Comparison of ENCODE assay signal across 8 cellular contexts in genomic region chr17:77287432-77288068, GRCh38.
DNase-seq lines count a peak whose midpoint lies in the region; ATAC-seq and TF ChIP-seq lines count a peak whose summit lies in the region.

No MANE protein-coding gene starts in this region.

- H3K27me3 ChIP-seq in Panc1 (ENCODE audit: control insufficient read depth, insufficient read depth, low read length) (no peaks in the 10 kb centered on the region), gastroesophageal sphincter (no peaks in the 10 kb centered on the region)

- H3K4me3 ChIP-seq in Panc1 (ENCODE audit: low read depth in 2 of 2, low read length in 2 of 2) (peak overlapping the region; percentile 38 to 98), gastroesophageal sphincter (no peak overlapping the region)

- H3K36me3 ChIP-seq in Panc1 (ENCODE audit: control insufficient read depth, insufficient read depth, low read length) = no peaks in the 10 kb centered on the region; the same call in none of the 2 replicates
- no peaks in the 10 kb centered on the region for H3K36me3 ChIP-seq in gastroesophageal sphincter

- TF ChIP-seq CTCF in Panc1 (IDR thresholded peaks at IDR 0.05) = no peak
- TF ChIP-seq CTCF in CD14-positive monocyte (IDR thresholded peaks at IDR 0.05) = no peak
- no peak for TF ChIP-seq CTCF in gastroesophageal sphincter (IDR thresholded peaks at IDR 0.05)

- ATAC-seq in Panc1 (peak; percentile 28), HG02623 (IDR thresholded peaks at IDR 0.05; ENCODE audit: unreplicated experiment) (no peak), gastroesophageal sphincter (no peak)

- H3K4me1 Mint-ChIP-seq in CD14-positive monocyte = peaks cover 27% of the 10 kb centered on the region

- TF ChIP-seq POLR2A in gastroesophageal sphincter (IDR thresholded peaks at IDR 0.05) = no peak

- H3K9me3 Mint-ChIP-seq in CD14-positive monocyte = no peaks in the 10 kb centered on the region

- intact Hi-C loops in Panc1 (cut with micrococcal nuclease; ENCODE audit: unreplicated experiment) = no loop called here
- intact Hi-C loops in CD14-positive monocyte (cut with micrococcal nuclease) = no loop called here

- in situ Hi-C loops in Panc1 (cut with HindIII; ENCODE audit: low pct_unique_long_range_greater_than_20kb, low sequenced_read_pairs) = no loop called here

- H3K27ac ChIP-seq in Panc1 (ENCODE audit: low read length) (peak overlapping the region; percentile 100), gastroesophageal sphincter (peak overlapping the region in 2 of 4 donors; percentile 9 to 49)

- peaks cover 0 to 1% of the 10 kb centered on the region in 2 donors for H3K36me3 Mint-ChIP-seq in CD14-positive monocyte

- no peak for TF ChIP-seq EP300 in gastroesophageal sphincter (IDR thresholded peaks at IDR 0.05)

- CTCF ChIA-PET in Panc1 (lab: Charles Lee) = interaction anchor here (1.6 kb wide), 1 partner anchor 32 kb away, joined by 3 read pairs; no protein-coding TSS in a partner anchor

- H3K27me3 Mint-ChIP-seq in CD14-positive monocyte (ENCODE audit: low read depth in 3 of 3) = peaks cover 13 to 17% (median 16%) of the 10 kb centered on the region in 3 donors

- BruUV-seq in Panc1 (replicated peaks; lab: Mats Ljungman, UMichigan) = no TSS peak

- WGBS in gastroesophageal sphincter (ENCODE audit: low coverage in 1 of 2), 2 donors = 20% methylated on average over 1 of the region's 11 CpGs; no CpG with 5 or more reads in 1 of the 2 donors

- POLR2A ChIA-PET in Panc1 (lab: Charles Lee) = interaction anchor here (0.6 to 2.8 kb wide), 6 partner anchors 12 to 257 kb away, joined by 3 to 13 read pairs (median 4); no protein-coding TSS in a partner anchor

- DNase-seq in EL (peak; percentile 92), Panc1 (ENCODE audit: low read depth, low spot score) (no peak), fibroblast of peridontal ligament (ENCODE audit: extremely low read depth) (peak; percentile 56), pulmonary artery endothelial cell (ENCODE audit: low read depth, low spot score) (peak; percentile 32), CD14-positive monocyte (ENCODE audit: low spot score) (no peak), NCI-H2227 treated with DMSO at 0.1 percent for 48 hours (lab: John Stamatoyannopoulos, UW) (no peak)

- H3K9me3 ChIP-seq in Panc1 (ENCODE audit: control insufficient read depth, insufficient read depth, low read depth, low read length) (no peaks in the 10 kb centered on the region), gastroesophageal sphincter (no peaks in the 10 kb centered on the region)

- H3K27ac Mint-ChIP-seq in CD14-positive monocyte = peak overlapping the region in 1 of 7 donors; percentile 55

- no peak overlapping the region for H3K4me3 Mint-ChIP-seq in CD14-positive monocyte

- H3K4me1 ChIP-seq in Panc1 (ENCODE audit: control insufficient read depth, insufficient read depth, low read length) (peaks cover 63% of the 10 kb centered on the region), gastroesophageal sphincter (peaks cover 0 to 9% (median 0%) of the 10 kb centered on the region in 3 donors)

Comparison
In these comparisons a context has a peak if more than half of its experiments do, and no peak if none do; other contexts are left out.
1. DNase-seq: peak in EL (single experiment), fibroblast of peridontal ligament (single experiment) and pulmonary artery endothelial cell (single experiment); none in Panc1 (single experiment), CD14-positive monocyte (single experiment) and NCI-H2227 treated with DMSO at 0.1 percent for 48 hours (single experiment).
2. H3K4me3 ChIP-seq: peak in Panc1 (2 of 2); none in gastroesophageal sphincter (0 of 2).